Comparison of ENCODE assay signal across 8 cellular contexts in genomic region chr12:108690799-108691153, GRCh38. TPM values are rescaled to one million over a fixed set of nuclear protein-coding genes. Genes with fewer than 3 reads are reported as not detected.
DNase-seq lines count a peak whose midpoint lies in the region; ATAC-seq and TF ChIP-seq lines count a peak whose summit lies in the region.

No MANE protein-coding gene starts in this region.

- peak overlapping the region; percentile 28; the same call in 1 of the 2 replicates for H3K4me3 ChIP-seq in GM06990 (replicated peaks; ENCODE audit: low read depth, low read length)
- peak overlapping the region; percentile 67 for H3K4me3 ChIP-seq in OCI-LY3 (ENCODE audit: low read length)
- H3K4me3 ChIP-seq in psoas muscle = peak overlapping the region; percentile 55

- H3K4me2 ChIP-seq in OCI-LY3 (ENCODE audit: low read length) = peak overlapping the region; percentile 87

- WGBS in psoas muscle, 3 donors = 19 to 37% (median 26%) methylated on average over 2 of the region's 2 CpGs

- H3K79me2 ChIP-seq in OCI-LY3 (ENCODE audit: low read length) = peaks cover 53% of the 10 kb centered on the region

- no peak overlapping the region for H3K4me3 Mint-ChIP-seq in endothelial cell (ENCODE audit: unreplicated experiment)

- H3K36me3 Mint-ChIP-seq in endothelial cell (ENCODE audit: low read depth, unreplicated experiment) = peaks cover 44% of the 10 kb centered on the region

- TF ChIP-seq CTCF in GM06990 (IDR thresholded peaks at IDR 0.05; ENCODE audit: insufficient read depth, low read length, poor library complexity, severe bottlenecking) = no peak
- TF ChIP-seq CTCF in OCI-LY3 (IDR thresholded peaks at IDR 0.05; ENCODE audit: low read depth, low read length) = no peak
- no peak for TF ChIP-seq CTCF in endothelial cell (IDR thresholded peaks at IDR 0.05; ENCODE audit: unreplicated experiment)
- TF ChIP-seq CTCF in psoas muscle (IDR thresholded peaks at IDR 0.05) = no peak

- H3K9me3 Mint-ChIP-seq in endothelial cell (ENCODE audit: unreplicated experiment) = no peaks in the 10 kb centered on the region

- H3K36me3 ChIP-seq in GM06990 (ENCODE audit: control insufficient read depth, insufficient read depth, low read length) = no peaks in the 10 kb centered on the region
- H3K36me3 ChIP-seq in OCI-LY3 (replicated peaks; ENCODE audit: low read depth, low read length) = peaks cover 18% of the 10 kb centered on the region
- peaks cover 0 to 6% of the 10 kb centered on the region in 2 donors for H3K36me3 ChIP-seq in psoas muscle (ENCODE audit: insufficient read depth in 1 of 2, low read depth in 1 of 2)

- peak in 1 of 4 donors; percentile 0 for ATAC-seq in psoas muscle

- H2AFZ ChIP-seq in OCI-LY3 (ENCODE audit: low read depth, low read length) = no peak overlapping the region

- H3K27me3 ChIP-seq in GM06990 (replicated peaks; ENCODE audit: control insufficient read depth, insufficient read depth, low read length) (no peaks in the 10 kb centered on the region), OCI-LY3 (ENCODE audit: low read depth, low read length) (no peaks in the 10 kb centered on the region), psoas muscle (ENCODE audit: insufficient read depth in 3 of 3, low read length in 2 of 3) (no peaks in the 10 kb centered on the region)

- H3K4me1 ChIP-seq in OCI-LY3 (ENCODE audit: low read length) (peaks cover 75% of the 10 kb centered on the region), psoas muscle (peaks cover 86% of the 10 kb centered on the region)

- DNase-seq in GM06990 (ENCODE audit: extremely low read depth, insufficient read length) = peak; percentile 25
- no peak for DNase-seq in endothelial cell (ENCODE audit: low spot score)
- DNase-seq in psoas muscle = no peak
- DNase-seq in kidney tubule cell (ENCODE audit: low spot score) = no peak
- DNase-seq in NCI-H187 treated with DMSO at 0.1 percent for 48 hours (lab: John Stamatoyannopoulos, UW) = no peak
- no peak for DNase-seq in HuH-7.5 (ENCODE audit: low spot score)
- DNase-seq in NAMALWA (ENCODE audit: low spot score) = no peak

- no peaks in the 10 kb centered on the region for H3K9me3 ChIP-seq in OCI-LY3 (ENCODE audit: insufficient read depth, low read length)
- H3K9me3 ChIP-seq in psoas muscle = no peaks in the 10 kb centered on the region

- peaks cover 12% of the 10 kb centered on the region for H3K27me3 Mint-ChIP-seq in endothelial cell (ENCODE audit: unreplicated experiment)

- peak overlapping the region; percentile 99 for H3K27ac Mint-ChIP-seq in endothelial cell (ENCODE audit: unreplicated experiment)

- peaks cover 66% of the 10 kb centered on the region for H3K4me1 Mint-ChIP-seq in endothelial cell (ENCODE audit: unreplicated experiment)

- peak overlapping the region; percentile 79 for H3K9ac ChIP-seq in OCI-LY3 (ENCODE audit: low read length)

- H3K27ac ChIP-seq in OCI-LY3 (ENCODE audit: low read length) (peak overlapping the region; percentile 96), psoas muscle (peak overlapping the region; percentile 95)

- H4K20me1 ChIP-seq in OCI-LY3 (ENCODE audit: insufficient read depth, low read length) = peaks cover 1% of the 10 kb centered on the region; the same call in 1 of the 2 replicates

- intact Hi-C loops in psoas muscle (cut with DNase I) = loop anchor here in 1 of 2 donors (2.0 kb wide), 1 partner anchor 40 kb away; the partner anchor contains the start of gene CORO1C

RNA-seq across cellular contexts. Expression of gene CORO1C, which starts 40.5 kb away (rescaled TPM):
- 380 TPM for total RNA-seq in endothelial cell (ENCODE audit: unreplicated experiment)
- 10 to 100 TPM; 32.4 to 67.1 (median 59.2) TPM for total RNA-seq in psoas muscle
- 10 to 100 TPM; 16.9 to 40.5 (median 19.4) TPM for polyA plus RNA-seq in psoas muscle

RNA-seq across cellular contexts. Expression of gene SELPLG, which starts 57.1 kb away (rescaled TPM):
- 1.6 TPM for total RNA-seq in endothelial cell (ENCODE audit: unreplicated experiment)
- 1 to 10 TPM; 1.5 to 2.3 (median 1.8) TPM for total RNA-seq in psoas muscle
- polyA plus RNA-seq in psoas muscle = 1 to 10 TPM in 2 of 3 donors, under 1 TPM in 1; 0.62 to 3.8 (median 1.2) TPM
